Comparison of ENCODE assay signal across 1 cellular context in the genomic region with DNA sequence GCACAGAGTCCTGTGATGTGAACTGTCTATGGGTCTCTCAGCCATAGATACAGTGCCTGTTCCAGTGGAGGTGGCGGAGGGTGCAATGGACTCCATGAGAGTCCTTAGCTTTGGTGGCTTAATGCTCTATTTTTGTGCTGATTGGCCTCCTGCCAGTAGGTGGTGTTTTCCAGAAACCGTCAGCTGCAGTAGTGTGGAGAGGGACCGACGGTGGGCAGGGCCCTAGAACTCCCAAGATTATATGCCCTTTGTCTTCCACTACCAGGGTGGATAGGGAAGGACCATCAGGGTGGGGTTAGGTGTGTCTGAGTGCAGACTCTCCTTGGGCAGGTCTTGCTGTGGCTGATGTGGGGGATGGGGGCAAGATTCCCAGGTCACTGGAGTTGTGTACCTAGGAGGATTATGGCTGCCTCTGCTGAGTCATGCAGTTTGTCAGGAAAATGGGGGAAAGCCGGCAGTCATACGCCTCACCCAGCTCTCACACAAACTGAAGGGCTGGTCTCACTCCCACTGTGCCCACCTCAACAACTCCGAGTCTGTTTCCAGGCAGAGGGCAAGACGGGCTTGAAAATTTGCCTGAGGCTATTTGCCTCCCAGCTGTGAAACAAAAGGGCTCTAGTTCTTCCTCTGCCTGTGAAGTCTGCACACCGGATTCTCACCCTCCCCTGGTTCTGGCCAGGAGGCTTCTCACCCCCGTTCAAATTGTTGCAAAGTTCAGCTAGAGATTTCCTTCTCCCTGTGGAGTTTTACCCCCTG.
A peak's percentile ranks its signal among the peaks of the same experiment; 100 is the strongest.
TF ChIP-seq lines count a peak whose summit lies in the region.

No MANE protein-coding gene starts in this region.

TF ChIP-seq in HepG2, 621 proteins besides CTCF, POLR2A, EP300 and RAD21 (continued from another document and continues in another):
- TF ChIP-seq KAT2B (IDR thresholded peaks at IDR 0.05; ENCODE audit: borderline replicate concordance, low read depth, low read length) (no peak), ZNF205 (CRISPR knock-in tag; IDR thresholded peaks at IDR 0.05) (no peak), ZMAT3 (CRISPR knock-in tag; conservative IDR thresholded peaks at IDR 0.05) (no peak), ATF7-NPFF (CRISPR knock-in tag; IDR thresholded peaks at IDR 0.05; ENCODE audit: low read depth) (no peak), TEAD2 (CRISPR knock-in tag; IDR thresholded peaks at IDR 0.05) (no peak), SUZ12 (IDR thresholded peaks at IDR 0.05; ENCODE audit: low read depth, low read length) (no peak), SAP130 (CRISPR knock-in tag; IDR thresholded peaks at IDR 0.05; ENCODE audit: low read depth) (no peak), EHMT2 (IDR thresholded peaks at IDR 0.05; ENCODE audit: borderline replicate concordance, low read depth, low read length) (0 out of 2 replicates have a peak, but pooled peaks have one; percentile 60), FOSL2 (CRISPR knock-in tag; IDR thresholded peaks at IDR 0.05) (no peak), HOXD1 (CRISPR knock-in tag; IDR thresholded peaks at IDR 0.05) (no peak), ZNF788 (CRISPR knock-in tag; IDR thresholded peaks at IDR 0.05; ENCODE audit: borderline replicate concordance) (peak; percentile 27; the same call in 1 of the 2 replicates), ZNF230 (CRISPR knock-in tag; IDR thresholded peaks at IDR 0.05) (no peak), POGZ (CRISPR knock-in tag; IDR thresholded peaks at IDR 0.05) (peak; percentile 77), ZNF101 (CRISPR knock-in tag; IDR thresholded peaks at IDR 0.05; ENCODE audit: borderline replicate concordance, low read depth) (no peak), HOXA3 (CRISPR knock-in tag; IDR thresholded peaks at IDR 0.05) (no peak; the same call in 1 of the 2 replicates), CENPT (CRISPR knock-in tag; IDR thresholded peaks at IDR 0.05; ENCODE audit: low read depth) (no peak), RARG (CRISPR knock-in tag; IDR thresholded peaks at IDR 0.05; ENCODE audit: low read depth) (no peak), TOPORS (CRISPR knock-in tag; IDR thresholded peaks at IDR 0.05) (no peak), MYC (CRISPR knock-in tag; IDR thresholded peaks at IDR 0.05; ENCODE audit: borderline replicate concordance) (no peak), HOXA7 (CRISPR knock-in tag; IDR thresholded peaks at IDR 0.05) (no peak), DNMT1 (CRISPR knock-in tag; IDR thresholded peaks at IDR 0.05) (no peak), ZSCAN9 (CRISPR knock-in tag; IDR thresholded peaks at IDR 0.05; ENCODE audit: borderline replicate concordance) (no peak), ZNF660 (CRISPR knock-in tag; IDR thresholded peaks at IDR 0.05; ENCODE audit: borderline replicate concordance, low read depth) (no peak), ZNF235 (CRISPR knock-in tag; IDR thresholded peaks at IDR 0.05; ENCODE audit: borderline replicate concordance) (no peak), MTA3 (CRISPR knock-in tag; IDR thresholded peaks at IDR 0.05) (no peak), NFE2L1 (CRISPR knock-in tag; IDR thresholded peaks at IDR 0.05; ENCODE audit: borderline replicate concordance) (peak; percentile 73; the same call in 1 of the 2 replicates), GATAD1 (CRISPR knock-in tag; IDR thresholded peaks at IDR 0.05) (0 out of 2 replicates have a peak, but pooled peaks have one; percentile 16), ZNF776 (CRISPR knock-in tag; IDR thresholded peaks at IDR 0.05) (no peak), WIZ (CRISPR knock-in tag; IDR thresholded peaks at IDR 0.05) (peak; percentile 61; the same call in 1 of the 2 replicates), HMG20A (CRISPR knock-in tag; IDR thresholded peaks at IDR 0.05; ENCODE audit: borderline replicate concordance) (no peak), ZKSCAN5 (CRISPR knock-in tag; IDR thresholded peaks at IDR 0.05) (no peak), TBX2 (CRISPR knock-in tag; IDR thresholded peaks at IDR 0.05; ENCODE audit: borderline replicate concordance) (no peak), CEBPG (CRISPR knock-in tag; IDR thresholded peaks at IDR 0.05) (no peak), ZNF713 (CRISPR knock-in tag; IDR thresholded peaks at IDR 0.05) (no peak)
- TF ChIP-seq, protein P1, sequence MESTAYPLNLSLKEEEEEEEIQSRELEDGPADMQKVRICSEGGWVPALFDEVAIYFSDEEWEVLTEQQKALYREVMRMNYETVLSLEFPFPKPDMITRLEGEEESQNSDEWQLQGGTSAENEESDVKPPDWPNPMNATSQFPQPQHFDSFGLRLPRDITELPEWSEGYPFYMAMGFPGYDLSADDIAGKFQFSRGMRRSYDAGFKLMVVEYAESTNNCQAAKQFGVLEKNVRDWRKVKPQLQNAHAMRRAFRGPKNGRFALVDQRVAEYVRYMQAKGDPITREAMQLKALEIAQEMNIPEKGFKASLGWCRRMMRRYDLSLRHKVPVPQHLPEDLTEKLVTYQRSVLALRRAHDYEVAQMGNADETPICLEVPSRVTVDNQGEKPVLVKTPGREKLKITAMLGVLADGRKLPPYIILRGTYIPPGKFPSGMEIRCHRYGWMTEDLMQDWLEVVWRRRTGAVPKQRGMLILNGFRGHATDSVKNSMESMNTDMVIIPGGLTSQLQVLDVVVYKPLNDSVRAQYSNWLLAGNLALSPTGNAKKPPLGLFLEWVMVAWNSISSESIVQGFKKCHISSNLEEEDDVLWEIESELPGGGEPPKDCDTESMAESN (CRISPR knock-in tag; conservative IDR thresholded peaks at IDR 0.05): 0 out of 2 replicates have a peak, but pooled peaks have one; percentile 32
- TF ChIP-seq, protein P2, sequence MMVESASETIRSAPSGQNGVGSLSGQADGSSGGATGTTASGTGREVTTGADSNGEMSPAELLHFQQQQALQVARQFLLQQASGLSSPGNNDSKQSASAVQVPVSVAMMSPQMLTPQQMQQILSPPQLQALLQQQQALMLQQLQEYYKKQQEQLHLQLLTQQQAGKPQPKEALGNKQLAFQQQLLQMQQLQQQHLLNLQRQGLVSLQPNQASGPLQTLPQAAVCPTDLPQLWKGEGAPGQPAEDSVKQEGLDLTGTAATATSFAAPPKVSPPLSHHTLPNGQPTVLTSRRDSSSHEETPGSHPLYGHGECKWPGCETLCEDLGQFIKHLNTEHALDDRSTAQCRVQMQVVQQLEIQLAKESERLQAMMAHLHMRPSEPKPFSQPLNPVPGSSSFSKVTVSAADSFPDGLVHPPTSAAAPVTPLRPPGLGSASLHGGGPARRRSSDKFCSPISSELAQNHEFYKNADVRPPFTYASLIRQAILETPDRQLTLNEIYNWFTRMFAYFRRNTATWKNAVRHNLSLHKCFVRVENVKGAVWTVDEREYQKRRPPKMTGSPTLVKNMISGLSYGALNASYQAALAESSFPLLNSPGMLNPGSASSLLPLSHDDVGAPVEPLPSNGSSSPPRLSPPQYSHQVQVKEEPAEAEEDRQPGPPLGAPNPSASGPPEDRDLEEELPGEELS (CRISPR knock-in tag; IDR thresholded peaks at IDR 0.05): no peak
- TF ChIP-seq, protein P3, sequence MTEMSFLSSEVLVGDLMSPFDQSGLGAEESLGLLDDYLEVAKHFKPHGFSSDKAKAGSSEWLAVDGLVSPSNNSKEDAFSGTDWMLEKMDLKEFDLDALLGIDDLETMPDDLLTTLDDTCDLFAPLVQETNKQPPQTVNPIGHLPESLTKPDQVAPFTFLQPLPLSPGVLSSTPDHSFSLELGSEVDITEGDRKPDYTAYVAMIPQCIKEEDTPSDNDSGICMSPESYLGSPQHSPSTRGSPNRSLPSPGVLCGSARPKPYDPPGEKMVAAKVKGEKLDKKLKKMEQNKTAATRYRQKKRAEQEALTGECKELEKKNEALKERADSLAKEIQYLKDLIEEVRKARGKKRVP (CRISPR knock-in tag; IDR thresholded peaks at IDR 0.05): no peak
- TF ChIP-seq, protein P4, sequence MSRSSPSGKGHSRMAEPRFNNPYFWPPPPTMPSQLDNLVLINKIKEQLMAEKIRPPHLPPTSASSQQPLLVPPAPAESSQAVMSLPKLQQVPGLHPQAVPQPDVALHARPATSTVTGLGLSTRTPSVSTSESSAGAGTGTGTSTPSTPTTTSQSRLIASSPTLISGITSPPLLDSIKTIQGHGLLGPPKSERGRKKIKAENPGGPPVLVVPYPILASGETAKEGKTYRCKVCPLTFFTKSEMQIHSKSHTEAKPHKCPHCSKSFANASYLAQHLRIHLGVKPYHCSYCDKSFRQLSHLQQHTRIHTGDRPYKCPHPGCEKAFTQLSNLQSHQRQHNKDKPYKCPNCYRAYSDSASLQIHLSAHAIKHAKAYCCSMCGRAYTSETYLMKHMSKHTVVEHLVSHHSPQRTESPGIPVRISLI (CRISPR knock-in tag; IDR thresholded peaks at IDR 0.05; ENCODE audit: borderline replicate concordance): no peak
- TF ChIP-seq, protein P5, sequence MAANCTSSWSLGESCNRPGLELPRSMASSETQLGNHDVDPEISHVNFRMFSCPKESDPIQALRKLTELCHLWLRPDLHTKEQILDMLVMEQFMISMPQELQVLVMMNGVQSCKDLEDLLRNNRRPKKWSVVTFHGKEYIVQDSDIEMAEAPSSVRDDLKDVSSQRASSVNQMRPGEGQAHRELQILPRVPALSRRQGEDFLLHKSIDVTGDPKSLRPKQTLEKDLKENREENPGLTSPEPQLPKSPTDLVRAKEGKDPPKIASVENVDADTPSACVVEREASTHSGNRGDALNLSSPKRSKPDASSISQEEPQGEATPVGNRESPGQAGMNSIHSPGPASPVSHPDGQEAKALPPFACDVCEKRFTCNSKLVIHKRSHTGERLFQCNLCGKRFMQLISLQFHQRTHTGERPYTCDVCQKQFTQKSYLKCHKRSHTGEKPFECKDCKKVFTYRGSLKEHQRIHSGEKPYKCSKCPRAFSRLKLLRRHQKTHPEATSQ (CRISPR knock-in tag; IDR thresholded peaks at IDR 0.05; ENCODE audit: borderline replicate concordance): 0 out of 2 replicates have a peak, but pooled peaks have one; percentile 38
- TF ChIP-seq, protein P6, sequence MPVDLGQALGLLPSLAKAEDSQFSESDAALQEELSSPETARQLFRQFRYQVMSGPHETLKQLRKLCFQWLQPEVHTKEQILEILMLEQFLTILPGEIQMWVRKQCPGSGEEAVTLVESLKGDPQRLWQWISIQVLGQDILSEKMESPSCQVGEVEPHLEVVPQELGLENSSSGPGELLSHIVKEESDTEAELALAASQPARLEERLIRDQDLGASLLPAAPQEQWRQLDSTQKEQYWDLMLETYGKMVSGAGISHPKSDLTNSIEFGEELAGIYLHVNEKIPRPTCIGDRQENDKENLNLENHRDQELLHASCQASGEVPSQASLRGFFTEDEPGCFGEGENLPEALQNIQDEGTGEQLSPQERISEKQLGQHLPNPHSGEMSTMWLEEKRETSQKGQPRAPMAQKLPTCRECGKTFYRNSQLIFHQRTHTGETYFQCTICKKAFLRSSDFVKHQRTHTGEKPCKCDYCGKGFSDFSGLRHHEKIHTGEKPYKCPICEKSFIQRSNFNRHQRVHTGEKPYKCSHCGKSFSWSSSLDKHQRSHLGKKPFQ (CRISPR knock-in tag; IDR thresholded peaks at IDR 0.05; ENCODE audit: insufficient replicate concordance): no peak
- TF ChIP-seq, protein P7, sequence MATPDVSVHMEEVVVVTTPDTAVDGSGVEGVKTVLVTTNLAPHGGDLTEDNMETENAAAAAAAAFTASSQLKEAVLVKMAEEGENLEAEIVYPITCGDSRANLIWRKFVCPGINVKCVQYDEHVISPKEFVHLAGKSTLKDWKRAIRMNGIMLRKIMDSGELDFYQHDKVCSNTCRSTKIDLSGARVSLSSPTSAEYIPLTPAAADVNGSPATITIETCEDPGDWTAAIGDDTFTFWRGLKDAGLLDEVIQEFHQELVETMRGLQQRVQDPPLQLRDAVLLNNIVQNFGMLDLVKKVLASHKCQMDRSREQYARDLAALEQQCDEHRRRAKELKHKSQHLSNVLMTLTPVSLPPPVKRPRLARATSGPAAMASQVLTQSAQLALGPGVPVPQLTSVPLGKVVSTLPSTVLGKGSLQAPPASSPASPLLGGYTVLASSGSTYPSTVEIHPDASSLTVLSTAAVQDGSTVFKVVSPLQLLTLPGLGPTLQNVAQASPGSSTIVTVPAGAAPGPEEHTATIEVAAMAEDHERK (CRISPR knock-in tag; IDR thresholded peaks at IDR 0.05; ENCODE audit: low read depth): no peak
- TF ChIP-seq, protein P8, sequence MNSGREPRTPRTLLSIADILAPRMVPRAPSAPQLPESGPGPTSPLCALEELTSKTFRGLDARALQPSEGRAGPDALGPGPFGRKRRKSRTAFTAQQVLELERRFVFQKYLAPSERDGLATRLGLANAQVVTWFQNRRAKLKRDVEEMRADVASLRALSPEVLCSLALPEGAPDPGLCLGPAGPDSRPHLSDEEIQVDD (CRISPR knock-in tag; IDR thresholded peaks at IDR 0.05; ENCODE audit: borderline replicate concordance): no peak
- TF ChIP-seq, protein P9, sequence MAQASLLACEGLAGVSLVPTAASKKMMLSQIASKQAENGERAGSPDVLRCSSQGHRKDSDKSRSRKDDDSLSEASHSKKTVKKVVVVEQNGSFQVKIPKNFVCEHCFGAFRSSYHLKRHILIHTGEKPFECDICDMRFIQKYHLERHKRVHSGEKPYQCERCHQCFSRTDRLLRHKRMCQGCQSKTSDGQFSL (CRISPR knock-in tag; IDR thresholded peaks at IDR 0.05): no peak
- TF ChIP-seq, protein P10, sequence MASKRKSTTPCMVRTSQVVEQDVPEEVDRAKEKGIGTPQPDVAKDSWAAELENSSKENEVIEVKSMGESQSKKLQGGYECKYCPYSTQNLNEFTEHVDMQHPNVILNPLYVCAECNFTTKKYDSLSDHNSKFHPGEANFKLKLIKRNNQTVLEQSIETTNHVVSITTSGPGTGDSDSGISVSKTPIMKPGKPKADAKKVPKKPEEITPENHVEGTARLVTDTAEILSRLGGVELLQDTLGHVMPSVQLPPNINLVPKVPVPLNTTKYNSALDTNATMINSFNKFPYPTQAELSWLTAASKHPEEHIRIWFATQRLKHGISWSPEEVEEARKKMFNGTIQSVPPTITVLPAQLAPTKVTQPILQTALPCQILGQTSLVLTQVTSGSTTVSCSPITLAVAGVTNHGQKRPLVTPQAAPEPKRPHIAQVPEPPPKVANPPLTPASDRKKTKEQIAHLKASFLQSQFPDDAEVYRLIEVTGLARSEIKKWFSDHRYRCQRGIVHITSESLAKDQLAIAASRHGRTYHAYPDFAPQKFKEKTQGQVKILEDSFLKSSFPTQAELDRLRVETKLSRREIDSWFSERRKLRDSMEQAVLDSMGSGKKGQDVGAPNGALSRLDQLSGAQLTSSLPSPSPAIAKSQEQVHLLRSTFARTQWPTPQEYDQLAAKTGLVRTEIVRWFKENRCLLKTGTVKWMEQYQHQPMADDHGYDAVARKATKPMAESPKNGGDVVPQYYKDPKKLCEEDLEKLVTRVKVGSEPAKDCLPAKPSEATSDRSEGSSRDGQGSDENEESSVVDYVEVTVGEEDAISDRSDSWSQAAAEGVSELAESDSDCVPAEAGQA (IDR thresholded peaks at IDR 0.05; ENCODE audit: low read depth): no peak
- TF ChIP-seq, protein P10 (CRISPR knock-in tag; IDR thresholded peaks at IDR 0.05; ENCODE audit: borderline replicate concordance): no peak
